In genomic region chr12:42262271-42262670, GRCh38 we compare ENCODE assay signal across 17 cellular contexts.
"Had no signal": no experiment of that assay in that cellular context is flagged by ENCODE, and none has a peak within 500 bp of the region (broad histone marks: within the 10 kb centered on the region; RNA-seq: fewer than 3 reads in every experiment).

No MANE protein-coding gene starts in this region.

- ATAC-seq: heart right ventricle, left lobe of liver, mucosa of descending colon, natural killer cell, pancreas, right cardiac atrium had no signal

- H3K36me3 ChIP-seq: heart right ventricle, neural progenitor cell, pancreas had no signal

- H3K27ac ChIP-seq: coronary artery, dorsolateral prefrontal cortex, heart right ventricle, neural progenitor cell, pancreas had no signal

- H2AFZ ChIP-seq: neural progenitor cell had no signal

- H3K9ac ChIP-seq: neural progenitor cell had no signal

- DNase-seq: dorsolateral prefrontal cortex; effector CD8-positive, alpha-beta T cell; heart right ventricle; hypothalamus; islet precursor cell; mammary epithelial cell; mucosa of descending colon; natural killer cell; nucleus accumbens; pancreas; right cardiac atrium; stimulated activated CD4-positive, alpha-beta T cell treated with anti-CD3 and anti-CD28 coated beads, Interleukin-2, amount 100 ng/mL, for 48 hours; stimulated activated naive CD4-positive, alpha-beta T cell treated with Interleukin-2 at 50 U/mL for 16 hours had no signal

- H3K27me3 ChIP-seq: dorsolateral prefrontal cortex, heart right ventricle, neural progenitor cell, pancreas had no signal

- H3K4me3 ChIP-seq: coronary artery, dorsolateral prefrontal cortex, heart right ventricle, mucosa of descending colon, neural progenitor cell, pancreas, smooth muscle cell had no signal

- H3K9me3 ChIP-seq: heart right ventricle, mucosa of descending colon, pancreas had no signal

- H3K4me1 ChIP-seq: heart right ventricle, neural progenitor cell, pancreas had no signal

- H3K4me2 ChIP-seq: neural progenitor cell, smooth muscle cell had no signal
